ENCODE assay signal across 8 cellular contexts in genomic region chr14:105180598-105181528, GRCh38. TPM values are rescaled to one million over a fixed set of nuclear protein-coding genes. Genes with fewer than 3 reads are reported as not detected.
DNase-seq lines count a peak whose midpoint lies in the region; ATAC-seq and TF ChIP-seq lines count a peak whose summit lies in the region.

TSS of gene NUDT14 (minus strand) at chr14:105181312. CDS start at chr14:105181209, 103 bp downstream.

- H3K36me3 ChIP-seq in RWPE2 (ENCODE audit: low read depth), result no peaks in the 10 kb centered on the region
- H3K36me3 ChIP-seq in trophoblast cell (ENCODE audit: control insufficient read depth in 1 of 2, insufficient read depth in 2 of 2, low read length in 2 of 2), result no peaks in the 10 kb centered on the region

- H3K27ac ChIP-seq in RWPE2 (ENCODE audit: poor library complexity, severe bottlenecking), result peak within 1 kb of the TSS; percentile 9
- no peak within 1 kb of the TSS for H3K27ac ChIP-seq in trophoblast cell (ENCODE audit: low read depth, low read length)

- no peaks in the 10 kb centered on the region for H3K9me3 Mint-ChIP-seq in activated naive CD4-positive, alpha-beta T cell treated with anti-CD3 and anti-CD28 coated beads, Interleukin-2, amount 10 ng/mL, durations not matched to agents 7 days and 5 days
- H3K9me3 Mint-ChIP-seq in glutamatergic neuron (ENCODE audit: unreplicated experiment), result peaks cover 9% of the 10 kb centered on the region

- no peaks in the 10 kb centered on the region for H3K36me3 Mint-ChIP-seq in activated naive CD4-positive, alpha-beta T cell treated with anti-CD3 and anti-CD28 coated beads, Interleukin-2, amount 10 ng/mL, durations not matched to agents 7 days and 5 days
- no peaks in the 10 kb centered on the region for H3K36me3 Mint-ChIP-seq in glutamatergic neuron (ENCODE audit: unreplicated experiment)

- peak within 1 kb of the TSS; percentile 53 for H3K14ac ChIP-seq in trophoblast cell (ENCODE audit: low read length)

- peak within 1 kb of the TSS; percentile 67 for H4K8ac ChIP-seq in trophoblast cell (ENCODE audit: low read depth, low read length)

- H3K4me3 Mint-ChIP-seq in activated naive CD4-positive, alpha-beta T cell treated with anti-CD3 and anti-CD28 coated beads, Interleukin-2, amount 10 ng/mL, durations not matched to agents 7 days and 5 days, result peak within 1 kb of the TSS; percentile 78
- peak within 1 kb of the TSS; percentile 88 for H3K4me3 Mint-ChIP-seq in glutamatergic neuron (ENCODE audit: unreplicated experiment)

- H3K79me1 ChIP-seq in trophoblast cell (ENCODE audit: low read length), result peaks cover 2% of the 10 kb centered on the region

- WGBS in trophoblast cell (ENCODE audit: extremely low coverage, insufficient coverage, insufficient read length), result no CpG with 5 or more reads among the region's 105 CpGs

- H3K4me2 ChIP-seq in trophoblast cell (ENCODE audit: low read length), result peak within 1 kb of the TSS; percentile 62

- H3K79me2 ChIP-seq in trophoblast cell (ENCODE audit: control insufficient read depth, insufficient read depth, low read length, poor library complexity), result peaks cover 3% of the 10 kb centered on the region

- H3K27me3 ChIP-seq in RWPE2 (ENCODE audit: insufficient read depth, poor library complexity, severe bottlenecking) (no peaks in the 10 kb centered on the region), trophoblast cell (ENCODE audit: insufficient read depth, low read length) (no peaks in the 10 kb centered on the region)

- H3K9ac ChIP-seq in trophoblast cell (ENCODE audit: low read length), result no peak within 1 kb of the TSS

- peak within 1 kb of the TSS; percentile 86 for H4K91ac ChIP-seq in trophoblast cell (ENCODE audit: low read depth, low read length)

- no peak within 1 kb of the TSS for H2AK5ac ChIP-seq in trophoblast cell (ENCODE audit: low read length)

- no peak within 1 kb of the TSS for H3K27ac Mint-ChIP-seq in activated naive CD4-positive, alpha-beta T cell treated with anti-CD3 and anti-CD28 coated beads, Interleukin-2, amount 10 ng/mL, durations not matched to agents 7 days and 5 days
- H3K27ac Mint-ChIP-seq in glutamatergic neuron (ENCODE audit: unreplicated experiment), result peak within 1 kb of the TSS; percentile 70

- DNase-seq in NK-92 (lab: John Stamatoyannopoulos, UW; ENCODE audit: unreplicated experiment) (peak; percentile 6), RWPE2 (ENCODE audit: low spot score) (no peak), glutamatergic neuron (peak; percentile 77), trophoblast cell (peak in 1 of 2 donors; percentile 83), ureter (ENCODE audit: low spot score) (peak; percentile 85)
- DNase-seq in NK-92 treated with Interleukin-12 subunit alpha and Interleukin-12 subunit beta, amount 100 ng/mL, for 24 hours (lab: John Stamatoyannopoulos, UW), result no peak
- peak; percentile 88 for DNase-seq in activated naive CD4-positive, alpha-beta T cell treated with anti-CD3 and anti-CD28 coated beads, Interleukin-2, amount 10 ng/mL, durations not matched to agents 7 days and 5 days

- H3K27me3 Mint-ChIP-seq in activated naive CD4-positive, alpha-beta T cell treated with anti-CD3 and anti-CD28 coated beads, Interleukin-2, amount 10 ng/mL, durations not matched to agents 7 days and 5 days, result peaks cover 63% of the 10 kb centered on the region
- peaks cover 7% of the 10 kb centered on the region for H3K27me3 Mint-ChIP-seq in glutamatergic neuron (ENCODE audit: unreplicated experiment)

- no peaks in the 10 kb centered on the region for H3K9me3 ChIP-seq in RWPE2 (ENCODE audit: severe bottlenecking)
- no peaks in the 10 kb centered on the region for H3K9me3 ChIP-seq in trophoblast cell (ENCODE audit: insufficient read depth, low read depth, low read length)

- no peak within 1 kb of the TSS for H2BK5ac ChIP-seq in trophoblast cell (ENCODE audit: low read depth, low read length, poor library complexity)

- TF ChIP-seq CTCF in RWPE2 (IDR thresholded peaks at IDR 0.05; ENCODE audit: poor library complexity, severe bottlenecking), result peak; percentile 18
- TF ChIP-seq CTCF in glutamatergic neuron (IDR thresholded peaks at IDR 0.05; ENCODE audit: partially characterized antibody, unreplicated experiment), result no peak

- H3K18ac ChIP-seq in trophoblast cell (ENCODE audit: low read length), result no peak within 1 kb of the TSS

- ATAC-seq in HG03442 (IDR thresholded peaks at IDR 0.05; ENCODE audit: unreplicated experiment), result peak; percentile 44
- peak; percentile 57 for ATAC-seq in RWPE2 (ENCODE audit: low read depth)

- H2BK120ac ChIP-seq in trophoblast cell (ENCODE audit: insufficient read depth, low read length, poor library complexity), result peak within 1 kb of the TSS; percentile 67

- H3K4me1 ChIP-seq in RWPE2 (ENCODE audit: insufficient read depth, poor library complexity, severe bottlenecking) (peaks cover 7% of the 10 kb centered on the region), trophoblast cell (ENCODE audit: control insufficient read depth in 1 of 2, insufficient read depth in 2 of 2, low read length in 2 of 2) (peaks cover 2 to 6% of the 10 kb centered on the region in 2 experiments)

- no peak within 1 kb of the TSS for H2BK12ac ChIP-seq in trophoblast cell (ENCODE audit: low read length)

- CTCF ChIA-PET in activated naive CD4-positive, alpha-beta T cell treated with anti-CD3 and anti-CD28 coated beads, Interleukin-2, amount 10 ng/mL, durations not matched to agents 7 days and 5 days (lab: Charles Lee), result interaction anchor here (0.7 to 1.5 kb wide), 4 partner anchors 11 to 171 kb away, joined by 3 to 5 read pairs (median 4); no protein-coding TSS in a partner anchor

- no peak within 1 kb of the TSS for H3K4ac ChIP-seq in trophoblast cell (ENCODE audit: low read depth, low read length)

- peaks cover 32% of the 10 kb centered on the region for H3K4me1 Mint-ChIP-seq in activated naive CD4-positive, alpha-beta T cell treated with anti-CD3 and anti-CD28 coated beads, Interleukin-2, amount 10 ng/mL, durations not matched to agents 7 days and 5 days
- H3K4me1 Mint-ChIP-seq in glutamatergic neuron (ENCODE audit: low read depth, unreplicated experiment), result peaks cover 22% of the 10 kb centered on the region

- peak within 1 kb of the TSS; percentile 23 for H4K12ac ChIP-seq in trophoblast cell (ENCODE audit: low read depth, low read length)

- H3K4me3 ChIP-seq in RWPE2 (ENCODE audit: severe bottlenecking) (peak within 1 kb of the TSS; percentile 53), trophoblast cell (ENCODE audit: low read depth, low read length) (peak within 1 kb of the TSS; percentile 82)

- H2AFZ ChIP-seq in trophoblast cell (ENCODE audit: insufficient read depth, low read length, poor library complexity), result peak within 1 kb of the TSS; percentile 37

- no peak within 1 kb of the TSS for H3K23ac ChIP-seq in trophoblast cell (ENCODE audit: low read length)

RNA-seq across cellular contexts. Expression of gene NUDT14, which starts in this region (rescaled TPM):
- total RNA-seq in glutamatergic neuron (ENCODE audit: unreplicated experiment) (114 TPM), ureter (42.4 TPM)
- polyA plus RNA-seq in trophoblast cell (2013), result 8.6 and 9.6 TPM in 2 replicates

Comparison
In these comparisons a context has a peak if more than half of its experiments do, and no peak if none do; other contexts are left out.
1. DNase-seq: peak in NK-92 (single experiment), activated naive CD4-positive, alpha-beta T cell treated with anti-CD3 and anti-CD28 coated beads, Interleukin-2, amount 10 ng/mL, durations not matched to agents 7 days and 5 days (single experiment), glutamatergic neuron (single experiment) and ureter (single experiment); none in NK-92 treated with Interleukin-12 subunit alpha and Interleukin-12 subunit beta, amount 100 ng/mL, for 24 hours (single experiment) and RWPE2 (single experiment).